ENCODE assay signal across 1 cellular context in the genomic region with DNA sequence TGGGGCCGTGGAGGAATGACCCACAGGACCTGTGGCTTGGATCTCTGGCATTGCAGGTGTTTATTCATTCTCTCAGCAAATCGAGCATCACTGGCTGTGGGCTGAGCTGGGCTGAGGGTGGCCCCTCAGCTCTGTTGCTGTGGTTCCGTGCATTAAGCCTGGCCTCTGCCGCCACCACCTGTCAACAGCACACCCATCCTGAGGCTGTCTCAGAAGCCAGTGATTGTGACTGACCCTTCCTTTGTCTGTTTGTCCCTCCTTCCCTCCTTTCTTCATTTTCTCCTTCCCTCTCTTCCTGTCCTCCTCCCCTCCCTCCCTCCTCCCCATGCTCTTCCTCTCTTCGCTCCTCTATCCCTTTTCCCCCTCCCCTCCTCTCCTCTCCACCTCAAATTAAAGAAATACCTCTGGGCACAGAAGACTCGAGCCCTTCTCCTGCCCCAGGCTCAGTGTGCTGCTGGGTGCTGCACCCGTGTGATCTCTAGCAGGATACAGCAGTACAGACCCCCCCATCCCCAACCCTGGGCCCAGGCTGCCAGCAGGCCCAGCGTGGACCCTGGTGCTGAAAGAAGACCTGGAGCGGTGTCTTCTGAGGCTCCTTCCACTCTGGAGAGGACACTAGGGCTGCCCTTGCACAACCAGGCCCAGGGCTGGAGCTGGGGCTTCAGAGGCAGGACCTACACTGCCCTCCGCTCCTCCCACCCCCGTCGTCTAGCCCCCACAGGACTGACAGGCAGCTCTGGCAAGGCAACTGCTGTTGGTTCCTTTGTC.
TF ChIP-seq lines count a peak whose summit lies in the region.

No MANE protein-coding gene starts in this region.

TF ChIP-seq in K562, 482 proteins besides CTCF, POLR2A, EP300 and RAD21:
- TF ChIP-seq, protein P1, sequence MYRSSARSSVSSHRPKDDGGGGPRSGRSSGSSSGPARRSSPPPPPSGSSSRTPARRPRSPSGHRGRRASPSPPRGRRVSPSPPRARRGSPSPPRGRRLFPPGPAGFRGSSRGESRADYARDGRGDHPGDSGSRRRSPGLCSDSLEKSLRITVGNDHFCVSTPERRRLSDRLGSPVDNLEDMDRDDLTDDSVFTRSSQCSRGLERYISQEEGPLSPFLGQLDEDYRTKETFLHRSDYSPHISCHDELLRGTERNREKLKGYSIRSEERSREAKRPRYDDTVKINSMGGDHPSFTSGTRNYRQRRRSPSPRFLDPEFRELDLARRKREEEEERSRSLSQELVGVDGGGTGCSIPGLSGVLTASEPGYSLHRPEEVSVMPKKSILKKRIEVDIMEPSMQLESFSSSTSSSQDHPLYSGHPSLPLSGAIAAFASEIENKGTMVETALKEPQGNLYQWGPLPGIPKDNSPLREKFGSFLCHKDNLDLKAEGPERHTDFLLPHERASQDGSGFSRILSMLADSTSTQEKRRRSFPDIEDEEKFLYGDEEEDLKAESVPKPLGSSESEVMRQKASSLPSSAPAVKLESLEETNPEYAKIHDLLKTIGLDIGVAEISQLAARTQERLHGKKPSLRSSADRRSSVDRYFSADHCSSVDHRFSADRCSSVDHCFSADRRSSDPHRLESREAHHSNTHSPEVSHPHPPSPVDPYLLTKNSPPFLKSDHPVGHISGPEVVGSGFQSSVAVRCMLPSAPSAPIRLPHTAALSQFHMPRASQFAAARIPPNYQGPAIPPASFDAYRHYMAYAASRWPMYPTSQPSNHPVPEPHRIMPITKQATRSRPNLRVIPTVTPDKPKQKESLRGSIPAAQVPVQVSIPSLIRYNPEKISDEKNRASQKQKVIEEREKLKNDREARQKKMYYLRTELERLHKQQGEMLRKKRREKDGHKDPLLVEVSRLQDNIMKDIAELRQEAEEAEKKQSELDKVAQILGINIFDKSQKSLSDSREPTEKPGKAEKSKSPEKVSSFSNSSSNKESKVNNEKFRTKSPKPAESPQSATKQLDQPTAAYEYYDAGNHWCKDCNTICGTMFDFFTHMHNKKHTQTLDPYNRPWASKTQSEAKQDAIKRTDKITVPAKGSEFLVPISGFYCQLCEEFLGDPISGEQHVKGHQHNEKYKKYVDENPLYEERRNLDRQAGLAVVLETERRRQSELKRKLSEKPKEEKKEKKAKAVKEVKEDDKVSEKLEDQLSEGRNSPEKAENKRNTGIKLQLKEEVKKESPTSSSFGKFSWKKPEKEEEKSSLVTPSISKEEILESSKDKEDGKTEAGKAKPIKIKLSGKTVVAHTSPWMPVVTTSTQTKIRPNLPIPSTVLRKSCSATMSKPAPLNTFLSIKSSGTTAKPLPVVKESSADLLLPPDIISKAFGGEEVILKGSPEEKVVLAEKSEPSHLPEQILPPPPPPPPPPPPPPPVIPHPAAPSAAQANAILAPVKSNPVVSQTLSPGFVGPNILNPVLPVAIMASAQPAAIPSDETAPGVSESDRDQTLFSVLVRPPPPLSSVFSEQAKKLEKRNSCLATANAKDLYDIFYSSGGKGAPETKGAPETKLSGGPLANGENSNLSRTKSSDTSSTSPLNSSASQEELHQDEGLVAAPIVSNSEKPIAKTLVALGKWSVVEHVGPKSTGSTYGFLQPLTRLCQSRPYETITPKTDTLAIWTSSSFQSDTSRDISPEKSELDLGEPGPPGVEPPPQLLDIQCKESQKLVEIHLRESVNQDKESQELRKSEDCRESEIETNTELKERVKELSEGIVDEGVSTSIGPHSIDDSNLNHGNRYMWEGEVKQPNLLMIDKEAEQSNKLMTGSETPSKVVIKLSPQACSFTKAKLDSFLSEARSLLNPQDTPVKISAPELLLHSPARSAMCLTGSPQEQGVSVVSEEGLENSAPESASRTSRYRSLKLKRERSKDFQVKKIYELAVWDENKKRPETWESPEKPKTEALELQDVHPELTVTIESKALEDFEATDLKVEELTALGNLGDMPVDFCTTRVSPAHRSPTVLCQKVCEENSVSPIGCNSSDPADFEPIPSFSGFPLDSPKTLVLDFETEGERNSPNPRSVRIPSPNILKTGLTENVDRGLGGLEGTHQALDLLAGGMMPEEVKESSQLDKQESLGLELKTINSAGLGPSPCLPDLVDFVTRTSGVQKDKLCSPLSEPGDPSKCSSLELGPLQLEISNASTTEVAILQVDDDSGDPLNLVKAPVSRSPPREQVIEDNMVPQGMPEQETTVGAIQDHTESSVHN (IDR thresholded peaks at IDR 0.05; ENCODE audit: borderline replicate concordance in 1 of 2, low read depth in 1 of 2): no peak
- TF ChIP-seq SAP30 (IDR thresholded peaks at IDR 0.05; ENCODE audit: borderline replicate concordance, insufficient read depth, low read depth, low read length, poor library complexity, severe bottlenecking): no peak
- TF ChIP-seq ZKSCAN3 (CRISPR knock-in tag; IDR thresholded peaks at IDR 0.05): no peak
- TF ChIP-seq, protein P2, sequence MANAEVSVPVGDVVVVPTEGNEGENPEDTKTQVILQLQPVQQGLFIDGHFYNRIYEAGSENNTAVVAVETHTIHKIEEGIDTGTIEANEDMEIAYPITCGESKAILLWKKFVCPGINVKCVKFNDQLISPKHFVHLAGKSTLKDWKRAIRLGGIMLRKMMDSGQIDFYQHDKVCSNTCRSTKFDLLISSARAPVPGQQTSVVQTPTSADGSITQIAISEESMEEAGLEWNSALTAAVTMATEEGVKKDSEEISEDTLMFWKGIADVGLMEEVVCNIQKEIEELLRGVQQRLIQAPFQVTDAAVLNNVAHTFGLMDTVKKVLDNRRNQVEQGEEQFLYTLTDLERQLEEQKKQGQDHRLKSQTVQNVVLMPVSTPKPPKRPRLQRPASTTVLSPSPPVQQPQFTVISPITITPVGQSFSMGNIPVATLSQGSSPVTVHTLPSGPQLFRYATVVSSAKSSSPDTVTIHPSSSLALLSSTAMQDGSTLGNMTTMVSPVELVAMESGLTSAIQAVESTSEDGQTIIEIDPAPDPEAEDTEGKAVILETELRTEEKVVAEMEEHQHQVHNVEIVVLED (CRISPR knock-in tag; IDR thresholded peaks at IDR 0.05): no peak
- TF ChIP-seq ZNF23 (CRISPR knock-in tag; IDR thresholded peaks at IDR 0.05): no peak
